In genomic region chr11:13486926-13487660, GRCh38 we compare ENCODE assay signal across 9 cellular contexts. TPM values are rescaled to one million over a fixed set of nuclear protein-coding genes. Genes with fewer than 3 reads are reported as not detected.
DNase-seq lines count a peak whose midpoint lies in the region; TF ChIP-seq lines count a peak whose summit lies in the region.
"Had no signal": no experiment of that assay in that cellular context is flagged by ENCODE, and none has a peak within 500 bp of the region (broad histone marks: within the 10 kb centered on the region; RNA-seq: fewer than 3 reads in every experiment).

No MANE protein-coding gene starts in this region.

- no peaks in the 10 kb centered on the region for H4K20me1 ChIP-seq in MM.1S (ENCODE audit: insufficient read depth, low read length)

- no peaks in the 10 kb centered on the region for H3F3A ChIP-seq in MM.1S (ENCODE audit: insufficient read depth, low read length)

- no peak overlapping the region for H3K27ac ChIP-seq in MM.1S (ENCODE audit: low read length)
- H3K27ac ChIP-seq: epithelial cell of prostate had no signal

- H3K4me2 ChIP-seq in MM.1S (ENCODE audit: low read depth, low read length), result no peak overlapping the region

- H3K27me3 ChIP-seq in MM.1S (replicated peaks; ENCODE audit: insufficient read depth, low read length), result no peaks in the 10 kb centered on the region

- intact Hi-C loops in posterior vena cava (cut with DNase I), result no loop called here

- DNase-seq in NCI-H2171 treated with DMSO at 0.1 percent for 48 hours (lab: John Stamatoyannopoulos, UW) (peak; percentile 37), NCI-H2171 (lab: John Stamatoyannopoulos, UW) (no peak), MM.1S (no peak), fibroblast of mammary gland (ENCODE audit: low read depth) (peak; percentile 9), posterior vena cava (ENCODE audit: low spot score) (peak; percentile 88), MV-4-11 (lab: John Stamatoyannopoulos, UW) (no peak), HT-29 (ENCODE audit: low spot score) (no peak)
- DNase-seq in activated CD8-positive, alpha-beta memory T cell treated with anti-CD3 and anti-CD28 coated beads for 48 hours (ENCODE audit: low read depth in 2 of 3, low spot score in 2 of 3), result peak in 2 of 3 experiments; percentile 19 to 24

- no peaks in the 10 kb centered on the region for H3K9me3 ChIP-seq in MM.1S (replicated peaks; ENCODE audit: insufficient read depth, low read length)

- H3K9me2 ChIP-seq in MM.1S (replicated peaks; ENCODE audit: insufficient read depth, low read length), result no peaks in the 10 kb centered on the region

- H3K4me3 ChIP-seq in MM.1S (ENCODE audit: low read length), result no peak overlapping the region
- no peak overlapping the region for H3K4me3 ChIP-seq in fibroblast of mammary gland (ENCODE audit: control insufficient read depth, low read depth, low read length)

- H2AFZ ChIP-seq in MM.1S (ENCODE audit: low read length), result no peak overlapping the region

- TF ChIP-seq CTCF in MM.1S (IDR thresholded peaks at IDR 0.05; ENCODE audit: low read length) (peak; percentile 12; the same call in 1 of the 2 replicates), fibroblast of mammary gland (conservative IDR thresholded peaks at IDR 0.05; ENCODE audit: control insufficient read depth, insufficient read depth, low read depth, low read length) (peak; percentile 12)

- H3K9ac ChIP-seq in MM.1S (ENCODE audit: low read length), result no peak overlapping the region

- H3K79me2 ChIP-seq in MM.1S (ENCODE audit: low read length), result no peaks in the 10 kb centered on the region

- no peaks in the 10 kb centered on the region for H3K4me1 ChIP-seq in MM.1S (ENCODE audit: low read length)

- no peaks in the 10 kb centered on the region for H3K36me3 ChIP-seq in MM.1S (replicated peaks; ENCODE audit: insufficient read depth, low read length)

RNA-seq across cellular contexts. Expression of gene PTH, which starts 8.7 kb away (rescaled TPM):
- total RNA-seq in posterior vena cava, result not detected
- total RNA-seq in HT-29 (2014; rRNA removed; shearing (Covaris generic)), result not detected in 2 replicates

RNA-seq across cellular contexts. Expression of gene BTBD10, which starts 24.1 kb away (rescaled TPM):
- 10 to 100 TPM; 27.4 to 36.1 TPM for total RNA-seq in posterior vena cava
- 26.0 and 29.8 TPM in 2 replicates for total RNA-seq in HT-29 (2014; rRNA removed; shearing (Covaris generic))

Comparison
In these comparisons a context has a peak if more than half of its experiments do, and no peak if none do; other contexts are left out.
1. DNase-seq: peak in NCI-H2171 treated with DMSO at 0.1 percent for 48 hours (single experiment), activated CD8-positive, alpha-beta memory T cell treated with anti-CD3 and anti-CD28 coated beads for 48 hours (2 of 3), fibroblast of mammary gland (single experiment) and posterior vena cava (single experiment); none in NCI-H2171 (single experiment), MM.1S (single experiment), MV-4-11 (single experiment) and HT-29 (single experiment).